Comparison of ENCODE assay signal across 15 cellular contexts in genomic region chr2:60438136-60438535, GRCh38.
DNase-seq lines count a peak whose midpoint lies in the region; ATAC-seq and TF ChIP-seq lines count a peak whose summit lies in the region.
"Had no signal": no experiment of that assay in that cellular context is flagged by ENCODE, and none has a peak within 500 bp of the region (broad histone marks: within the 10 kb centered on the region; RNA-seq: fewer than 3 reads in every experiment).

No MANE protein-coding gene starts in this region.

- H3K27ac Mint-ChIP-seq in Calu3 (ENCODE audit: unreplicated experiment): no peak overlapping the region
- H3K27ac Mint-ChIP-seq in activated B cell treated with CpG ODN at 0.5 μM for 24 hours: peak overlapping the region; percentile 62
- no peak overlapping the region for H3K27ac Mint-ChIP-seq in activated CD4-positive, alpha-beta memory T cell treated with anti-CD3 and anti-CD28 coated beads for 36 hours
- H3K27ac Mint-ChIP-seq: HFFc6 had no signal

- DNase-seq in Calu3 (peak; percentile 4), Karpas-422 (peak; percentile 58), activated B cell treated with CpG ODN at 0.5 μM for 24 hours (no peak), body of pancreas (no peak)
- DNase-seq in activated CD4-positive, alpha-beta memory T cell treated with anti-CD3 and anti-CD28 coated beads for 36 hours: no peak
- DNase-seq: CD8-positive, alpha-beta memory T cell; GF-D8; HFFc6; MG63; NCI-H1092 treated with DMSO at 0.1 percent for 48 hours; NCI-H2081 treated with DMSO at 0.1 percent for 48 hours; NCI-H510A treated with DMSO at 0.1 percent for 48 hours; SIG-M5 had no signal

- H3K4me3 Mint-ChIP-seq in Calu3 (ENCODE audit: low read depth, unreplicated experiment) (no peak overlapping the region), activated B cell treated with CpG ODN at 0.5 μM for 24 hours (no peak overlapping the region)
- no peak overlapping the region for H3K4me3 Mint-ChIP-seq in activated CD4-positive, alpha-beta memory T cell treated with anti-CD3 and anti-CD28 coated beads for 36 hours
- H3K4me3 Mint-ChIP-seq: CD8-positive, alpha-beta memory T cell; HFFc6 had no signal

- no peaks in the 10 kb centered on the region for H3K36me3 ChIP-seq in Karpas-422 (ENCODE audit: insufficient read depth, low read length)
- H3K36me3 ChIP-seq in neutrophil: no peaks in the 10 kb centered on the region
- no peaks in the 10 kb centered on the region for H3K36me3 ChIP-seq in body of pancreas (replicated peaks in 1 of 2; ENCODE audit: insufficient read depth in 1 of 2, low read depth in 2 of 2)
- H3K36me3 ChIP-seq: MG63 had no signal

- H3K9me3 Mint-ChIP-seq in Calu3 (ENCODE audit: low read depth, unreplicated experiment) (no peaks in the 10 kb centered on the region), activated B cell treated with CpG ODN at 0.5 μM for 24 hours (no peaks in the 10 kb centered on the region)
- H3K9me3 Mint-ChIP-seq in activated CD4-positive, alpha-beta memory T cell treated with anti-CD3 and anti-CD28 coated beads for 36 hours: no peaks in the 10 kb centered on the region
- H3K9me3 Mint-ChIP-seq: CD8-positive, alpha-beta memory T cell; HFFc6 had no signal

- POLR2A ChIA-PET in activated B cell treated with CpG ODN at 0.5 μM for 24 hours (lab: Charles Lee): interaction anchor here (2.6 to 4.1 kb wide), 2 partner anchors 9 to 86 kb away, joined by 12 to 69 read pairs; no protein-coding TSS in a partner anchor
- POLR2A ChIA-PET in activated CD4-positive, alpha-beta memory T cell treated with anti-CD3 and anti-CD28 coated beads for 36 hours (lab: Charles Lee): no interaction called here

- CTCF ChIA-PET in Calu3 (lab: Charles Lee) (no interaction called here), activated B cell treated with CpG ODN at 0.5 μM for 24 hours (lab: Charles Lee) (no interaction called here)
- CTCF ChIA-PET in activated CD4-positive, alpha-beta memory T cell treated with anti-CD3 and anti-CD28 coated beads for 36 hours (lab: Charles Lee): no interaction called here

- BruUV-seq in Calu3 (replicated peaks; lab: Mats Ljungman, UMichigan): no TSS peak

- TF ChIP-seq CTCF in Calu3 (IDR thresholded peaks at IDR 0.05; ENCODE audit: unreplicated experiment) (no peak), activated B cell treated with CpG ODN at 0.5 μM for 24 hours (IDR thresholded peaks at IDR 0.05) (no peak), neutrophil (IDR thresholded peaks at IDR 0.05) (no peak), body of pancreas (IDR thresholded peaks at IDR 0.05) (no peak)

- 77 to 86% methylated on average over 4 of the region's 4 CpGs for WGBS in body of pancreas, 2 donors

- peak overlapping the region; percentile 66 for H3K4me2 ChIP-seq in Karpas-422 (ENCODE audit: low read depth, low read length, poor library complexity, severe bottlenecking)

- 0 out of 2 replicates have a peak overlapping the region, but pooled peaks have one; percentile 22 for H2AFZ ChIP-seq in Karpas-422 (ENCODE audit: low read length)

- H3K9me3 ChIP-seq in Karpas-422 (ENCODE audit: low read length) (no peaks in the 10 kb centered on the region), neutrophil (no peaks in the 10 kb centered on the region), body of pancreas (no peaks in the 10 kb centered on the region)
- H3K9me3 ChIP-seq: MG63 had no signal

- intact Hi-C loops in Calu3 (cut with micrococcal nuclease; ENCODE audit: unreplicated experiment): no loop called here
- intact Hi-C loops in activated B cell treated with CpG ODN at 0.5 μM for 24 hours (cut with micrococcal nuclease): loop anchor here (2.0 to 10.0 kb wide), 2 partner anchors 79 to 553 kb away; no protein-coding TSS in a partner anchor
- intact Hi-C loops in body of pancreas (cut with DNase I): no loop called here
- intact Hi-C loops in activated CD4-positive, alpha-beta memory T cell treated with anti-CD3 and anti-CD28 coated beads for 36 hours (cut with micrococcal nuclease): no loop called here

- H3K27ac ChIP-seq in Karpas-422 (ENCODE audit: low read length): no peak overlapping the region
- H3K27ac ChIP-seq in neutrophil: peak overlapping the region; percentile 93
- H3K27ac ChIP-seq in body of pancreas: no peak overlapping the region

- H3K4me1 Mint-ChIP-seq in Calu3 (ENCODE audit: low read depth, unreplicated experiment) (peaks cover 21% of the 10 kb centered on the region), activated B cell treated with CpG ODN at 0.5 μM for 24 hours (peaks cover 82% of the 10 kb centered on the region)
- H3K4me1 Mint-ChIP-seq in activated CD4-positive, alpha-beta memory T cell treated with anti-CD3 and anti-CD28 coated beads for 36 hours (ENCODE audit: low read depth): no peaks in the 10 kb centered on the region
- H3K4me1 Mint-ChIP-seq: CD8-positive, alpha-beta memory T cell had no signal

- H3K27me3 Mint-ChIP-seq in Calu3 (ENCODE audit: unreplicated experiment) (peaks cover 9% of the 10 kb centered on the region), activated B cell treated with CpG ODN at 0.5 μM for 24 hours (no peaks in the 10 kb centered on the region)
- H3K27me3 Mint-ChIP-seq in activated CD4-positive, alpha-beta memory T cell treated with anti-CD3 and anti-CD28 coated beads for 36 hours: peaks cover 6% of the 10 kb centered on the region

- no peaks in the 10 kb centered on the region for H3K9me2 ChIP-seq in Karpas-422 (replicated peaks; ENCODE audit: insufficient read depth, low read length)

- ATAC-seq in activated B cell treated with CpG ODN at 0.5 μM for 24 hours (ENCODE audit: low read depth) (no peak), body of pancreas (no peak), HG03175 (IDR thresholded peaks at IDR 0.05; ENCODE audit: unreplicated experiment) (no peak)

- peak overlapping the region; percentile 13; the same call in 1 of the 2 replicates for H3K9ac ChIP-seq in Karpas-422 (ENCODE audit: low read length)

- 0 out of 2 replicates have a peak overlapping the region, but pooled peaks have one; percentile 50 for H3K4me3 ChIP-seq in Karpas-422 (ENCODE audit: low read length)
- H3K4me3 ChIP-seq in neutrophil (ENCODE audit: low read depth in 1 of 2, low read length in 1 of 2): no peak overlapping the region
- no peak overlapping the region for H3K4me3 ChIP-seq in body of pancreas
- H3K4me3 ChIP-seq: MG63 had no signal

- H3K4me1 ChIP-seq in Karpas-422 (ENCODE audit: low read length) (peaks cover 44% of the 10 kb centered on the region), neutrophil (ENCODE audit: control insufficient read depth in 1 of 2, insufficient read depth in 1 of 2, low read depth in 1 of 2, low read length in 1 of 2) (peaks cover 19 to 22% of the 10 kb centered on the region in 2 experiments), body of pancreas (no peaks in the 10 kb centered on the region)

- no peaks in the 10 kb centered on the region for H4K20me1 ChIP-seq in Karpas-422 (ENCODE audit: insufficient read depth, low read depth, low read length)

- TF ChIP-seq POLR2A in body of pancreas (IDR thresholded peaks at IDR 0.05): no peak

- H3K36me3 Mint-ChIP-seq in Calu3 (ENCODE audit: insufficient read depth, unreplicated experiment): no peaks in the 10 kb centered on the region
- H3K36me3 Mint-ChIP-seq in activated B cell treated with CpG ODN at 0.5 μM for 24 hours (ENCODE audit: low read depth): no peaks in the 10 kb centered on the region
- no peaks in the 10 kb centered on the region for H3K36me3 Mint-ChIP-seq in activated CD4-positive, alpha-beta memory T cell treated with anti-CD3 and anti-CD28 coated beads for 36 hours
- H3K36me3 Mint-ChIP-seq: CD8-positive, alpha-beta memory T cell had no signal

- H3K27me3 ChIP-seq in Karpas-422 (ENCODE audit: low read length): no peaks in the 10 kb centered on the region
- H3K27me3 ChIP-seq in neutrophil: no peaks in the 10 kb centered on the region
- H3K27me3 ChIP-seq in body of pancreas: no peaks in the 10 kb centered on the region
- H3K27me3 ChIP-seq: MG63 had no signal

- no peaks in the 10 kb centered on the region for H3K79me2 ChIP-seq in Karpas-422 (ENCODE audit: low read length)

Comparison
In these comparisons a context has a peak if more than half of its experiments do, and no peak if none do; other contexts are left out.
1. DNase-seq: peak in Calu3 (single experiment) and Karpas-422 (single experiment); none in activated B cell treated with CpG ODN at 0.5 μM for 24 hours (single experiment), body of pancreas (0 of 4) and activated CD4-positive, alpha-beta memory T cell treated with anti-CD3 and anti-CD28 coated beads for 36 hours (single experiment).